ENCODE assay signal across 8 cellular contexts in genomic region chr3:136251511-136251910, GRCh38.
DNase-seq lines count a peak whose midpoint lies in the region; ATAC-seq lines count a peak whose summit lies in the region.

No MANE protein-coding gene starts in this region.

- H3K27ac Mint-ChIP-seq in effector memory CD8-positive, alpha-beta T cell = peak overlapping the region; percentile 86 to 92
- H3K27ac Mint-ChIP-seq in stimulated activated effector memory CD8-positive, alpha-beta T cell treated with anti-CD3 and anti-CD28 coated beads, Interleukin-12 subunit alpha, Interleukin-12 subunit beta, amount 100 ng/mL, for 72 hours = peak overlapping the region; percentile 91

- H3K36me3 Mint-ChIP-seq in effector memory CD8-positive, alpha-beta T cell (ENCODE audit: insufficient read depth) = peaks cover 12% of the 10 kb centered on the region
- H3K36me3 Mint-ChIP-seq in stimulated activated effector memory CD8-positive, alpha-beta T cell treated with anti-CD3 and anti-CD28 coated beads, Interleukin-12 subunit alpha, Interleukin-12 subunit beta, amount 100 ng/mL, for 72 hours = peaks cover 17% of the 10 kb centered on the region

- no peak for ATAC-seq in effector memory CD8-positive, alpha-beta T cell (replicated peaks)
- ATAC-seq in stimulated activated effector memory CD8-positive, alpha-beta T cell treated with anti-CD3 and anti-CD28 coated beads, Interleukin-12 subunit alpha, Interleukin-12 subunit beta, amount 100 ng/mL, for 72 hours = no peak
- ATAC-seq in GM18907 (IDR thresholded peaks at IDR 0.05; ENCODE audit: unreplicated experiment) = no peak

- H3K9me3 Mint-ChIP-seq in effector memory CD8-positive, alpha-beta T cell = no peaks in the 10 kb centered on the region
- no peaks in the 10 kb centered on the region for H3K9me3 Mint-ChIP-seq in stimulated activated effector memory CD8-positive, alpha-beta T cell treated with anti-CD3 and anti-CD28 coated beads, Interleukin-12 subunit alpha, Interleukin-12 subunit beta, amount 100 ng/mL, for 72 hours

- peak overlapping the region; percentile 89 for H3K4me3 Mint-ChIP-seq in effector memory CD8-positive, alpha-beta T cell
- H3K4me3 Mint-ChIP-seq in stimulated activated effector memory CD8-positive, alpha-beta T cell treated with anti-CD3 and anti-CD28 coated beads, Interleukin-12 subunit alpha, Interleukin-12 subunit beta, amount 100 ng/mL, for 72 hours = peak overlapping the region; percentile 79

- peaks cover 17 to 19% of the 10 kb centered on the region in 2 donors for H3K4me1 Mint-ChIP-seq in effector memory CD8-positive, alpha-beta T cell (ENCODE audit: low read depth in 2 of 2)
- H3K4me1 Mint-ChIP-seq in stimulated activated effector memory CD8-positive, alpha-beta T cell treated with anti-CD3 and anti-CD28 coated beads, Interleukin-12 subunit alpha, Interleukin-12 subunit beta, amount 100 ng/mL, for 72 hours = peaks cover 21% of the 10 kb centered on the region

- H3K27me3 Mint-ChIP-seq in effector memory CD8-positive, alpha-beta T cell = no peaks in the 10 kb centered on the region

- peak; percentile 30 for DNase-seq in NCI-H345 (lab: John Stamatoyannopoulos, UW)
- DNase-seq in NCI-H345 treated with DMSO at 0.1 percent for 48 hours (lab: John Stamatoyannopoulos, UW; ENCODE audit: unreplicated experiment) = no peak
- DNase-seq in NCI-H2107 treated with DMSO at 0.1 percent for 48 hours (lab: John Stamatoyannopoulos, UW; ENCODE audit: unreplicated experiment) = peak; percentile 66
- DNase-seq in effector memory CD8-positive, alpha-beta T cell = no peak
- no peak for DNase-seq in stimulated activated effector memory CD8-positive, alpha-beta T cell treated with anti-CD3 and anti-CD28 coated beads, Interleukin-12 subunit alpha, Interleukin-12 subunit beta, amount 100 ng/mL, for 72 hours (ENCODE audit: low spot score in 2 of 2)
- no peak for DNase-seq in NCI-H2196 (lab: John Stamatoyannopoulos, UW; ENCODE audit: unreplicated experiment)
- no peak for DNase-seq in NCI-H774 (lab: John Stamatoyannopoulos, UW)

Comparison
In these comparisons a context has a peak if more than half of its experiments do, and no peak if none do; other contexts are left out.
1. DNase-seq: peak in NCI-H345 (single experiment) and NCI-H2107 treated with DMSO at 0.1 percent for 48 hours (single experiment); none in NCI-H345 treated with DMSO at 0.1 percent for 48 hours (single experiment), effector memory CD8-positive, alpha-beta T cell (0 of 3), stimulated activated effector memory CD8-positive, alpha-beta T cell treated with anti-CD3 and anti-CD28 coated beads, Interleukin-12 subunit alpha, Interleukin-12 subunit beta, amount 100 ng/mL, for 72 hours (0 of 2), NCI-H2196 (single experiment) and NCI-H774 (single experiment).